ENCODE assay signal across 11 cellular contexts in the genomic region with DNA sequence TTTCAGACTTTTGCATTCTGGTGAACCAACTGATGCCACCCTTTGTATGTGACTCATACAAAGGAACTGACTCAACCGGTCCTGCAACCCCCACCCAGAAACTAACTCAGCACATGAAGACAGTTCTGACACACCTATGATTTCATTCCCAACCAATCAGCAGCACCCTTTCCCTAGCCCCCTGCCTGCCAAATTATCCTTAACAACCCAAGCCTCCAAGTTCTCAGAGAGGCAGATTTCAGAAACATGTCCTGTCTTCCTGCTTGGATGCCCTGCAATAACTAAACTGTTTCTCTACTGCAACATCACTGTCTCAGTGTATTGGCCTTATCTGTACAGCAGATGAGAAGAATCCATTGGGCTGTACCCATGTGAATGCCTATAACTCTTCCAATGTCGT.
A peak's percentile ranks its signal among the peaks of the same experiment; 100 is the strongest.
DNase-seq lines count a peak whose midpoint lies in the region; ATAC-seq and TF ChIP-seq lines count a peak whose summit lies in the region.
"Had no signal": no experiment of that assay in that cellular context is flagged by ENCODE, and none has a peak within 500 bp of the region (broad histone marks: within the 10 kb centered on the region; RNA-seq: fewer than 3 reads in every experiment).

No MANE protein-coding gene starts in this region.

- no peak overlapping the region for H3K4me3 Mint-ChIP-seq in activated CD4-positive, alpha-beta memory T cell treated with anti-CD3 and anti-CD28 coated beads for 36 hours
- H3K4me3 Mint-ChIP-seq in activated CD4-positive, alpha-beta memory T cell treated with anti-CD3 and anti-CD28 coated beads, Interleukin-2, amount 10 ng/mL, durations not matched to agents 7 days and 5 days, result no peak overlapping the region
- no peak overlapping the region for H3K4me3 Mint-ChIP-seq in chondrocyte (ENCODE audit: unreplicated experiment)

- intact Hi-C loops in activated CD4-positive, alpha-beta memory T cell treated with anti-CD3 and anti-CD28 coated beads for 36 hours (cut with micrococcal nuclease), result loop anchor here (1.0 to 10.0 kb wide), 2 partner anchors 207 to 428 kb away; no protein-coding TSS in a partner anchor

- peaks cover 16% of the 10 kb centered on the region for H3K9me3 Mint-ChIP-seq in activated CD4-positive, alpha-beta memory T cell treated with anti-CD3 and anti-CD28 coated beads for 36 hours
- H3K9me3 Mint-ChIP-seq in activated CD4-positive, alpha-beta memory T cell treated with anti-CD3 and anti-CD28 coated beads, Interleukin-2, amount 10 ng/mL, durations not matched to agents 7 days and 5 days, result peaks cover 12% of the 10 kb centered on the region
- H3K9me3 Mint-ChIP-seq in chondrocyte (ENCODE audit: low read depth), result peaks cover 9% of the 10 kb centered on the region

- POLR2A ChIA-PET in activated CD4-positive, alpha-beta memory T cell treated with anti-CD3 and anti-CD28 coated beads for 36 hours (lab: Charles Lee), result no interaction called here
- POLR2A ChIA-PET in activated CD4-positive, alpha-beta memory T cell treated with anti-CD3 and anti-CD28 coated beads, Interleukin-2, amount 10 ng/mL, durations not matched to agents 7 days and 5 days (lab: Charles Lee), result interaction anchor here (0.6 to 1.3 kb wide), 2 partner anchors 284 to 487 kb away, joined by 3 read pairs; no protein-coding TSS in a partner anchor

- peaks cover 43% of the 10 kb centered on the region for H3K4me1 Mint-ChIP-seq in activated CD4-positive, alpha-beta memory T cell treated with anti-CD3 and anti-CD28 coated beads for 36 hours (ENCODE audit: low read depth)
- peaks cover 13% of the 10 kb centered on the region for H3K4me1 Mint-ChIP-seq in activated CD4-positive, alpha-beta memory T cell treated with anti-CD3 and anti-CD28 coated beads, Interleukin-2, amount 10 ng/mL, durations not matched to agents 7 days and 5 days
- H3K4me1 Mint-ChIP-seq in chondrocyte (ENCODE audit: low read depth), result peaks cover 25% of the 10 kb centered on the region

- peak; percentile 66 for DNase-seq in activated CD4-positive, alpha-beta memory T cell treated with anti-CD3 and anti-CD28 coated beads for 36 hours
- no peak for DNase-seq in activated CD4-positive, alpha-beta memory T cell treated with anti-CD3 and anti-CD28 coated beads, Interleukin-2, amount 10 ng/mL, durations not matched to agents 7 days and 5 days
- DNase-seq in T1000 (lab: John Stamatoyannopoulos, UW) (peak; percentile 42), chondrocyte (ENCODE audit: low spot score) (no peak), hypothalamus (lab: John Stamatoyannopoulos, UW) (no peak)
- peak in 2 of 3 experiments; percentile 16 to 18 for DNase-seq in stimulated activated CD4-positive, alpha-beta T cell treated with anti-CD3 and anti-CD28 coated beads, TNF-alpha, amount 100 ng/mL, for 4 hours (ENCODE audit: low read depth in 3 of 3)
- DNase-seq: dorsolateral prefrontal cortex, NCI-H69, small intestine had no signal

- no peaks in the 10 kb centered on the region for H3K27me3 Mint-ChIP-seq in activated CD4-positive, alpha-beta memory T cell treated with anti-CD3 and anti-CD28 coated beads for 36 hours
- no peaks in the 10 kb centered on the region for H3K27me3 Mint-ChIP-seq in activated CD4-positive, alpha-beta memory T cell treated with anti-CD3 and anti-CD28 coated beads, Interleukin-2, amount 10 ng/mL, durations not matched to agents 7 days and 5 days
- H3K27me3 Mint-ChIP-seq in chondrocyte (ENCODE audit: low read depth), result no peaks in the 10 kb centered on the region

- TF ChIP-seq CTCF in chondrocyte (IDR thresholded peaks at IDR 0.05), result no peak

- peak; percentile 91 for ATAC-seq in esophagus mucosa
- ATAC-seq in HG02840 (IDR thresholded peaks at IDR 0.05; ENCODE audit: low FRiP score, unreplicated experiment), result no peak

- H3K27ac Mint-ChIP-seq in activated CD4-positive, alpha-beta memory T cell treated with anti-CD3 and anti-CD28 coated beads for 36 hours, result peak overlapping the region; percentile 85
- H3K27ac Mint-ChIP-seq in activated CD4-positive, alpha-beta memory T cell treated with anti-CD3 and anti-CD28 coated beads, Interleukin-2, amount 10 ng/mL, durations not matched to agents 7 days and 5 days, result no peak overlapping the region
- H3K27ac Mint-ChIP-seq in chondrocyte (ENCODE audit: unreplicated experiment), result no peak overlapping the region

- CTCF ChIA-PET in activated CD4-positive, alpha-beta memory T cell treated with anti-CD3 and anti-CD28 coated beads for 36 hours (lab: Charles Lee), result interaction anchor here (2.4 kb wide), 1 partner anchor 71 kb away, joined by 7 read pairs; no protein-coding TSS in a partner anchor
- CTCF ChIA-PET in activated CD4-positive, alpha-beta memory T cell treated with anti-CD3 and anti-CD28 coated beads, Interleukin-2, amount 10 ng/mL, durations not matched to agents 7 days and 5 days (lab: Charles Lee), result interaction anchor here (0.9 kb wide), 1 partner anchor 10 kb away, joined by 3 read pairs; no protein-coding TSS in a partner anchor

- H3K36me3 Mint-ChIP-seq in activated CD4-positive, alpha-beta memory T cell treated with anti-CD3 and anti-CD28 coated beads for 36 hours, result peaks cover 44% of the 10 kb centered on the region
- peaks cover 33% of the 10 kb centered on the region for H3K36me3 Mint-ChIP-seq in activated CD4-positive, alpha-beta memory T cell treated with anti-CD3 and anti-CD28 coated beads, Interleukin-2, amount 10 ng/mL, durations not matched to agents 7 days and 5 days (ENCODE audit: low read depth)
- peaks cover 18% of the 10 kb centered on the region for H3K36me3 Mint-ChIP-seq in chondrocyte (ENCODE audit: low read depth)

Comparison
In these comparisons a context has a peak if more than half of its experiments do, and no peak if none do; other contexts are left out.
1. DNase-seq: peak in activated CD4-positive, alpha-beta memory T cell treated with anti-CD3 and anti-CD28 coated beads for 36 hours (single experiment), T1000 (single experiment) and stimulated activated CD4-positive, alpha-beta T cell treated with anti-CD3 and anti-CD28 coated beads, TNF-alpha, amount 100 ng/mL, for 4 hours (2 of 3); none in activated CD4-positive, alpha-beta memory T cell treated with anti-CD3 and anti-CD28 coated beads, Interleukin-2, amount 10 ng/mL, durations not matched to agents 7 days and 5 days (single experiment), chondrocyte (single experiment) and hypothalamus (0 of 51).